19 cellular contexts compared by ENCODE assay signal in the genomic region with DNA sequence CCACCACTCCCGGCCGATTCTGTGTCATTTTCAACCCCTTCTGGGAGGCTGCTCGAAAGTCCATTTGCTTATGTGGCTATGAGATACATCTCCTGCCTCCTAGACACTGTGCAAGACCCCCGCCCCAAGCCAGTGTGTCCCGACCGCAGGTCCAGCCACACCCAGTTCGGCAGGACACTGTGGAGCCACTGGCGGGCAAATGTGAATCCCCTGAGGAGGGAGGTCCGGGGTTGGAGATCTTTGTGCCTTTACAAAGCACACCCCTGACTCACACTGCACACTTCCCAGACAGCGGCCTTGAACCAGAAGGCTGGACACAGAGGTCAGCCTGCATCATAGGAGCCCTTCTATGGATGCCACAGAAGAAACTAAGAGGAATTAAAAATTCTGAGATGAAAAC. TPM values are rescaled to one million over a fixed set of nuclear protein-coding genes. Genes with fewer than 3 reads are reported as not detected.
"Had no signal": no experiment of that assay in that cellular context is flagged by ENCODE, and none has a peak within 500 bp of the region (broad histone marks: within the 10 kb centered on the region; RNA-seq: fewer than 3 reads in every experiment).

No MANE protein-coding gene starts in this region.

- DNase-seq: activated naive CD4-positive, alpha-beta T cell; effector memory CD8-positive, alpha-beta T cell; glutamatergic neuron; hypothalamus; stimulated activated CD4-positive, alpha-beta T cell treated with anti-CD3 and anti-CD28 coated beads, Interleukin-4, amount 100 ng/mL, for 1 hour; stimulated activated naive CD4-positive, alpha-beta T cell treated with Interleukin-2 at 50 U/mL for 16 hours; T-cell had no signal

- H3K27me3 ChIP-seq: adrenal gland, ascending aorta, neutrophil, tibial nerve had no signal

- H3K9me3 Mint-ChIP-seq: activated T-helper 1 cell treated with anti-CD3 and anti-CD28 coated beads, Interleukin-12 subunit alpha, Interleukin-12 subunit beta, Interleukin-2, Interleukin-4 antibody, amounts not matched to agents 30 ng/mL and 10 ng/mL and 1 ng/mL, durations not matched to agents 14 hours and 24 hours and 36 hours; central memory CD8-positive, alpha-beta T cell; effector memory CD8-positive, alpha-beta T cell; natural killer cell treated with Interleukin-12 subunit alpha and Interleukin-12 subunit beta and Interleukin-15 and Interleukin-18, amount 100 ng/mL, for 72 hours; T-cell; T-helper 2 cell treated with Interferon-gamma antibody and Interleukin-4, amounts not matched to agents 5 μg/mL and 100 μg/mL, for 36 hours had no signal

- H3K9me3 ChIP-seq: adrenal gland, ascending aorta, esophagus muscularis mucosa, neutrophil, tibial nerve had no signal

- H3K36me3 ChIP-seq: adrenal gland, ascending aorta, esophagus muscularis mucosa, neutrophil, tibial nerve had no signal

- H3K4me1 Mint-ChIP-seq: central memory CD8-positive, alpha-beta T cell had no signal

- H3K27me3 Mint-ChIP-seq: activated naive CD8-positive, alpha-beta T cell had no signal

- H3K27ac ChIP-seq: ascending aorta, esophagus muscularis mucosa, neutrophil, tibial nerve, VCaP had no signal

- H3K4me1 ChIP-seq: ascending aorta had no signal

- H3K4me3 ChIP-seq: adrenal gland, ascending aorta, dorsolateral prefrontal cortex, esophagus muscularis mucosa, tibial nerve had no signal

- H3K36me3 Mint-ChIP-seq: activated naive CD8-positive, alpha-beta T cell; natural killer cell treated with Interleukin-12 subunit alpha and Interleukin-12 subunit beta and Interleukin-15 and Interleukin-18, amount 100 ng/mL, for 72 hours; T-cell had no signal

- H3K27ac Mint-ChIP-seq: activated naive CD8-positive, alpha-beta T cell; activated T-helper 1 cell treated with anti-CD3 and anti-CD28 coated beads, Interleukin-12 subunit alpha, Interleukin-12 subunit beta, Interleukin-2, Interleukin-4 antibody, amounts not matched to agents 30 ng/mL and 10 ng/mL and 1 ng/mL, durations not matched to agents 14 hours and 24 hours and 36 hours; effector memory CD8-positive, alpha-beta T cell; natural killer cell treated with Interleukin-12 subunit alpha and Interleukin-12 subunit beta and Interleukin-15 and Interleukin-18, amount 100 ng/mL, for 72 hours; T-cell; T-helper 2 cell treated with Interferon-gamma antibody and Interleukin-4, amounts not matched to agents 5 μg/mL and 100 μg/mL, for 36 hours had no signal

- H3K4me3 Mint-ChIP-seq: activated naive CD8-positive, alpha-beta T cell; activated T-helper 1 cell treated with anti-CD3 and anti-CD28 coated beads, Interleukin-12 subunit alpha, Interleukin-12 subunit beta, Interleukin-2, Interleukin-4 antibody, amounts not matched to agents 30 ng/mL and 10 ng/mL and 1 ng/mL, durations not matched to agents 14 hours and 24 hours and 36 hours; central memory CD8-positive, alpha-beta T cell; effector memory CD8-positive, alpha-beta T cell; natural killer cell treated with Interleukin-12 subunit alpha and Interleukin-12 subunit beta and Interleukin-15 and Interleukin-18, amount 100 ng/mL, for 72 hours; T-cell; T-helper 2 cell treated with Interferon-gamma antibody and Interleukin-4, amounts not matched to agents 5 μg/mL and 100 μg/mL, for 36 hours had no signal

RNA-seq across cellular contexts. Expression of gene FXYD6, which starts 17.4 kb away (rescaled TPM):
- total RNA-seq: activated T-helper 1 cell treated with anti-CD3 and anti-CD28 coated beads, Interleukin-12 subunit alpha, Interleukin-12 subunit beta, Interleukin-2, Interleukin-4 antibody, amounts not matched to agents 30 ng/mL and 10 ng/mL and 1 ng/mL, durations not matched to agents 14 hours and 24 hours and 36 hours; natural killer cell treated with Interleukin-12 subunit alpha and Interleukin-12 subunit beta and Interleukin-15 and Interleukin-18, amount 100 ng/mL, for 72 hours had no signal

RNA-seq across cellular contexts. Expression of gene FXYD2, which starts 34.5 kb away (rescaled TPM):
- total RNA-seq: ascending aorta had no signal
